Comparison of ENCODE assay signal across 17 cellular contexts in the genomic region with DNA sequence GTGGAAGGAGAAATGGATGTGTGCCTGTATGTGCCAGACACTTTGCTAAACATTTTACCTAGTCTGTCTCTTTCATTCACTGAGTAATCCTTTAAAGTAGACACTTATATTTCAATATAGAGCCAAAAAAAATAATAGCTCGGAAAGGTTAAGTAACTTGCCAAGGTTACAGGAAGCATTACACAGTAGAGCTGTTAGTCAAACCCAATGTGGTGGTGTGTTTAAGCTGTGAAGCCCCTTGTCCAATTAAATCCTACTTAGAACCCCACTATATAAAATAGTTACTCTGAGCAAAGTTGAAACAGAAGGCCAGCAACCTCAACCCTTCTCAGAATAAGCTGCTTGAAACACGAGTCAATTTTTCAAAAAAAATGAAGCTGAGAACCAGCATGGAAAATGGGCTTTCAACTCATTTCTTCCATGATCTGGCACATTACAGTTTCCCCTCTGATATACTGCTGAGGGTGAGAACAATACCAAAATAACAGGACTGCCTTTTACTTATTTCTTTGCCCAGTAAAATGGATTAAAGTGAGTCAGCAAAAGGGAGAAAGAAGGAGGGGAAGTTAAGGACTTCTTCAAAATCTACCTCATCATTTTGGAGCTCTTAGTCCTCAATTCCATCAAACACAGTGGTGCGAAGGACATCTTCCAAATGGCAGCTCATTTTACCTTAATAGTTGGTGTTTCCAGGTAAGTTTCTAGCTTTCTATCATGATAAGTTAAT. TPM values are rescaled to one million over a fixed set of nuclear protein-coding genes. Genes with fewer than 3 reads are reported as not detected.
DNase-seq lines count a peak whose midpoint lies in the region; ATAC-seq and TF ChIP-seq lines count a peak whose summit lies in the region.
"Had no signal": no experiment of that assay in that cellular context is flagged by ENCODE, and none has a peak within 500 bp of the region (broad histone marks: within the 10 kb centered on the region; RNA-seq: fewer than 3 reads in every experiment).

No MANE protein-coding gene starts in this region.

- H3K4me3 Mint-ChIP-seq in activated CD4-positive, alpha-beta memory T cell treated with anti-CD3 and anti-CD28 coated beads for 36 hours, result no peak overlapping the region
- H3K4me3 Mint-ChIP-seq in activated CD4-positive, alpha-beta memory T cell treated with anti-CD3 and anti-CD28 coated beads, Interleukin-2, amount 10 ng/mL, durations not matched to agents 7 days and 5 days, result no peak overlapping the region
- H3K4me3 Mint-ChIP-seq in chondrocyte (ENCODE audit: unreplicated experiment) (no peak overlapping the region), memory B cell (no peak overlapping the region)
- H3K4me3 Mint-ChIP-seq: CD8-positive, alpha-beta T cell; dendritic cell treated with granulocyte-macrophage colony-stimulating factor and Interleukin-4, amounts not matched to agents 40 ng/mL and 50 ng/mL, for 4 days had no signal

- ATAC-seq in memory B cell (ENCODE audit: low read depth), result no peak
- no peak for ATAC-seq in GM18868 (IDR thresholded peaks at IDR 0.05; ENCODE audit: unreplicated experiment)
- no peak for ATAC-seq in GM18511 (IDR thresholded peaks at IDR 0.05; ENCODE audit: unreplicated experiment)
- ATAC-seq: CD8-positive, alpha-beta T cell had no signal

- H3K27ac Mint-ChIP-seq in activated CD4-positive, alpha-beta memory T cell treated with anti-CD3 and anti-CD28 coated beads for 36 hours, result peak overlapping the region; percentile 8
- H3K27ac Mint-ChIP-seq in activated CD4-positive, alpha-beta memory T cell treated with anti-CD3 and anti-CD28 coated beads, Interleukin-2, amount 10 ng/mL, durations not matched to agents 7 days and 5 days, result no peak overlapping the region
- H3K27ac Mint-ChIP-seq in chondrocyte (ENCODE audit: unreplicated experiment) (peak overlapping the region; percentile 63), memory B cell (peak overlapping the region; percentile 11)
- H3K27ac Mint-ChIP-seq: CD8-positive, alpha-beta T cell; dendritic cell treated with granulocyte-macrophage colony-stimulating factor and Interleukin-4, amounts not matched to agents 40 ng/mL and 50 ng/mL, for 4 days had no signal

- CTCF ChIA-PET in activated CD4-positive, alpha-beta memory T cell treated with anti-CD3 and anti-CD28 coated beads for 36 hours (lab: Charles Lee), result interaction anchor here (2.0 kb wide), 1 partner anchor 32 kb away, joined by 12 read pairs; no protein-coding TSS in a partner anchor
- CTCF ChIA-PET in activated CD4-positive, alpha-beta memory T cell treated with anti-CD3 and anti-CD28 coated beads, Interleukin-2, amount 10 ng/mL, durations not matched to agents 7 days and 5 days (lab: Charles Lee), result interaction anchor here (0.8 to 0.9 kb wide), 2 partner anchors 11 to 31 kb away, joined by 3 read pairs; no protein-coding TSS in a partner anchor

- no peaks in the 10 kb centered on the region for H3K27me3 Mint-ChIP-seq in activated CD4-positive, alpha-beta memory T cell treated with anti-CD3 and anti-CD28 coated beads for 36 hours
- no peaks in the 10 kb centered on the region for H3K27me3 Mint-ChIP-seq in activated CD4-positive, alpha-beta memory T cell treated with anti-CD3 and anti-CD28 coated beads, Interleukin-2, amount 10 ng/mL, durations not matched to agents 7 days and 5 days
- H3K27me3 Mint-ChIP-seq in chondrocyte (ENCODE audit: low read depth) (no peaks in the 10 kb centered on the region), memory B cell (no peaks in the 10 kb centered on the region)
- H3K27me3 Mint-ChIP-seq: dendritic cell treated with granulocyte-macrophage colony-stimulating factor and Interleukin-4, amounts not matched to agents 40 ng/mL and 50 ng/mL, for 4 days had no signal

- intact Hi-C loops in activated CD4-positive, alpha-beta memory T cell treated with anti-CD3 and anti-CD28 coated beads for 36 hours (cut with micrococcal nuclease), result no loop called here

- peaks cover 18% of the 10 kb centered on the region for H3K36me3 Mint-ChIP-seq in activated CD4-positive, alpha-beta memory T cell treated with anti-CD3 and anti-CD28 coated beads for 36 hours
- H3K36me3 Mint-ChIP-seq in activated CD4-positive, alpha-beta memory T cell treated with anti-CD3 and anti-CD28 coated beads, Interleukin-2, amount 10 ng/mL, durations not matched to agents 7 days and 5 days (ENCODE audit: low read depth), result peaks cover 29% of the 10 kb centered on the region
- peaks cover 14% of the 10 kb centered on the region for H3K36me3 Mint-ChIP-seq in chondrocyte (ENCODE audit: low read depth)
- peaks cover 23% of the 10 kb centered on the region for H3K36me3 Mint-ChIP-seq in memory B cell

- POLR2A ChIA-PET in activated CD4-positive, alpha-beta memory T cell treated with anti-CD3 and anti-CD28 coated beads for 36 hours (lab: Charles Lee), result interaction anchor here (0.6 kb wide), 2 partner anchors 8 to 514 kb away, joined by 3 read pairs; partner anchors contain the start of gene RDH14
- POLR2A ChIA-PET in activated CD4-positive, alpha-beta memory T cell treated with anti-CD3 and anti-CD28 coated beads, Interleukin-2, amount 10 ng/mL, durations not matched to agents 7 days and 5 days (lab: Charles Lee), result interaction anchor here (1.0 kb wide), 1 partner anchor 795 kb away, joined by 3 read pairs; no protein-coding TSS in a partner anchor

- no peak for TF ChIP-seq CTCF in chondrocyte (IDR thresholded peaks at IDR 0.05)
- TF ChIP-seq CTCF in GM13977 (IDR thresholded peaks at IDR 0.05; ENCODE audit: extremely low read depth, insufficient read depth, missing control alignments), result no peak

- H3K4me1 Mint-ChIP-seq in activated CD4-positive, alpha-beta memory T cell treated with anti-CD3 and anti-CD28 coated beads for 36 hours (ENCODE audit: low read depth), result peaks cover 45% of the 10 kb centered on the region
- peaks cover 1% of the 10 kb centered on the region for H3K4me1 Mint-ChIP-seq in activated CD4-positive, alpha-beta memory T cell treated with anti-CD3 and anti-CD28 coated beads, Interleukin-2, amount 10 ng/mL, durations not matched to agents 7 days and 5 days
- peaks cover 36% of the 10 kb centered on the region for H3K4me1 Mint-ChIP-seq in chondrocyte (ENCODE audit: low read depth)
- peaks cover 27% of the 10 kb centered on the region for H3K4me1 Mint-ChIP-seq in memory B cell

- in situ Hi-C loops in GM13977 (cut with MboI; ENCODE audit: low pct_unique_long_range_greater_than_20kb, low sequenced_read_pairs, unreplicated experiment), result no loop called here

- DNase-seq in activated CD4-positive, alpha-beta memory T cell treated with anti-CD3 and anti-CD28 coated beads for 36 hours, result no peak
- DNase-seq in activated CD4-positive, alpha-beta memory T cell treated with anti-CD3 and anti-CD28 coated beads, Interleukin-2, amount 10 ng/mL, durations not matched to agents 7 days and 5 days, result no peak
- peak; percentile 76 for DNase-seq in NCI-H2029 treated with DMSO at 0.1 percent for 48 hours (lab: John Stamatoyannopoulos, UW)
- DNase-seq in chondrocyte (ENCODE audit: low spot score), result no peak
- no peak for DNase-seq in memory B cell (ENCODE audit: low spot score in 2 of 2)
- DNase-seq in GM13977 (ENCODE audit: low spot score), result no peak
- DNase-seq: CD8-positive, alpha-beta T cell; EL; IMR-90; islet precursor cell; NCI-H1105; SHP77 had no signal

- no peaks in the 10 kb centered on the region for H3K9me3 Mint-ChIP-seq in activated CD4-positive, alpha-beta memory T cell treated with anti-CD3 and anti-CD28 coated beads for 36 hours
- H3K9me3 Mint-ChIP-seq in activated CD4-positive, alpha-beta memory T cell treated with anti-CD3 and anti-CD28 coated beads, Interleukin-2, amount 10 ng/mL, durations not matched to agents 7 days and 5 days, result no peaks in the 10 kb centered on the region
- H3K9me3 Mint-ChIP-seq in chondrocyte (ENCODE audit: low read depth), result peaks cover 3% of the 10 kb centered on the region
- no peaks in the 10 kb centered on the region for H3K9me3 Mint-ChIP-seq in memory B cell
- H3K9me3 Mint-ChIP-seq: CD8-positive, alpha-beta T cell; dendritic cell treated with granulocyte-macrophage colony-stimulating factor and Interleukin-4, amounts not matched to agents 40 ng/mL and 50 ng/mL, for 4 days had no signal

RNA-seq across cellular contexts. Expression of gene RDH14, which starts 7.9 kb away (rescaled TPM):
- 10 to 100 TPM; 14.1 to 14.4 TPM for total RNA-seq in activated CD4-positive, alpha-beta memory T cell treated with anti-CD3 and anti-CD28 coated beads for 36 hours
- 10 to 100 TPM; 13.2 to 14.0 TPM for total RNA-seq in activated CD4-positive, alpha-beta memory T cell treated with anti-CD3 and anti-CD28 coated beads, Interleukin-2, amount 10 ng/mL, durations not matched to agents 7 days and 5 days
- total RNA-seq in chondrocyte, result 17.1 to 18.8 TPM (median 17.3 TPM) in 3 replicates

RNA-seq across cellular contexts. Expression of gene NT5C1B, which starts 36.9 kb away (rescaled TPM):
- total RNA-seq in activated CD4-positive, alpha-beta memory T cell treated with anti-CD3 and anti-CD28 coated beads for 36 hours, result not detected
- total RNA-seq in activated CD4-positive, alpha-beta memory T cell treated with anti-CD3 and anti-CD28 coated beads, Interleukin-2, amount 10 ng/mL, durations not matched to agents 7 days and 5 days, result not detected
- not detected in 3 replicates for total RNA-seq in chondrocyte
- total RNA-seq: CD8-positive, alpha-beta T cell; IMR-90; mononuclear cell; T-helper 2 cell treated with Interferon-gamma antibody and Interleukin-4, amounts not matched to agents 100 ng/mL and 5 ng/mL, for 36 hours had no signal
